ENCODE assay signal across 1 cellular context in genomic region chr19:58466760-58467589, GRCh38.
TF ChIP-seq lines count a peak whose summit lies in the region.

ZNF324 (plus strand) TSS chr19:58467080; CDS start chr19:58469186, 2,106 bp downstream.

TF ChIP-seq in HepG2, 621 proteins besides CTCF, POLR2A, EP300 and RAD21 (continued from another document and continues in another):
- TF ChIP-seq, protein P1, sequence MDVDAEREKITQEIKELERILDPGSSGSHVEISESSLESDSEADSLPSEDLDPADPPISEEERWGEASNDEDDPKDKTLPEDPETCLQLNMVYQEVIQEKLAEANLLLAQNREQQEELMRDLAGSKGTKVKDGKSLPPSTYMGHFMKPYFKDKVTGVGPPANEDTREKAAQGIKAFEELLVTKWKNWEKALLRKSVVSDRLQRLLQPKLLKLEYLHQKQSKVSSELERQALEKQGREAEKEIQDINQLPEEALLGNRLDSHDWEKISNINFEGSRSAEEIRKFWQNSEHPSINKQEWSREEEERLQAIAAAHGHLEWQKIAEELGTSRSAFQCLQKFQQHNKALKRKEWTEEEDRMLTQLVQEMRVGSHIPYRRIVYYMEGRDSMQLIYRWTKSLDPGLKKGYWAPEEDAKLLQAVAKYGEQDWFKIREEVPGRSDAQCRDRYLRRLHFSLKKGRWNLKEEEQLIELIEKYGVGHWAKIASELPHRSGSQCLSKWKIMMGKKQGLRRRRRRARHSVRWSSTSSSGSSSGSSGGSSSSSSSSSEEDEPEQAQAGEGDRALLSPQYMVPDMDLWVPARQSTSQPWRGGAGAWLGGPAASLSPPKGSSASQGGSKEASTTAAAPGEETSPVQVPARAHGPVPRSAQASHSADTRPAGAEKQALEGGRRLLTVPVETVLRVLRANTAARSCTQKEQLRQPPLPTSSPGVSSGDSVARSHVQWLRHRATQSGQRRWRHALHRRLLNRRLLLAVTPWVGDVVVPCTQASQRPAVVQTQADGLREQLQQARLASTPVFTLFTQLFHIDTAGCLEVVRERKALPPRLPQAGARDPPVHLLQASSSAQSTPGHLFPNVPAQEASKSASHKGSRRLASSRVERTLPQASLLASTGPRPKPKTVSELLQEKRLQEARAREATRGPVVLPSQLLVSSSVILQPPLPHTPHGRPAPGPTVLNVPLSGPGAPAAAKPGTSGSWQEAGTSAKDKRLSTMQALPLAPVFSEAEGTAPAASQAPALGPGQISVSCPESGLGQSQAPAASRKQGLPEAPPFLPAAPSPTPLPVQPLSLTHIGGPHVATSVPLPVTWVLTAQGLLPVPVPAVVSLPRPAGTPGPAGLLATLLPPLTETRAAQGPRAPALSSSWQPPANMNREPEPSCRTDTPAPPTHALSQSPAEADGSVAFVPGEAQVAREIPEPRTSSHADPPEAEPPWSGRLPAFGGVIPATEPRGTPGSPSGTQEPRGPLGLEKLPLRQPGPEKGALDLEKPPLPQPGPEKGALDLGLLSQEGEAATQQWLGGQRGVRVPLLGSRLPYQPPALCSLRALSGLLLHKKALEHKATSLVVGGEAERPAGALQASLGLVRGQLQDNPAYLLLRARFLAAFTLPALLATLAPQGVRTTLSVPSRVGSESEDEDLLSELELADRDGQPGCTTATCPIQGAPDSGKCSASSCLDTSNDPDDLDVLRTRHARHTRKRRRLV (CRISPR knock-in tag; IDR thresholded peaks at IDR 0.05), result no peak
- no peak for TF ChIP-seq MAZ (IDR thresholded peaks at IDR 0.05; ENCODE audit: borderline replicate concordance, low read depth, low read length)
- peak; percentile 56; the same call in 1 of the 2 replicates for TF ChIP-seq MAZ (CRISPR knock-in tag; IDR thresholded peaks at IDR 0.05; ENCODE audit: low read depth)
- peak; percentile 46; the same call in 1 of the 2 replicates for TF ChIP-seq DR1 (CRISPR knock-in tag; IDR thresholded peaks at IDR 0.05)
- TF ChIP-seq ZNF367 (CRISPR knock-in tag; IDR thresholded peaks at IDR 0.05; ENCODE audit: borderline replicate concordance), result no peak
- TF ChIP-seq NFYB (CRISPR knock-in tag; IDR thresholded peaks at IDR 0.05), result peak; percentile 92
- no peak for TF ChIP-seq ZNF460 (CRISPR knock-in tag; IDR thresholded peaks at IDR 0.05; ENCODE audit: borderline replicate concordance)
- no peak for TF ChIP-seq ZNF644 (CRISPR knock-in tag; IDR thresholded peaks at IDR 0.05; ENCODE audit: low read depth)
- peak; percentile 94 for TF ChIP-seq ZNF143 (CRISPR knock-in tag; IDR thresholded peaks at IDR 0.05)
- TF ChIP-seq POLR2AphosphoS2 (IDR thresholded peaks at IDR 0.05; ENCODE audit: low read depth, low read length), result no peak
- TF ChIP-seq NR2F1 (CRISPR knock-in tag; IDR thresholded peaks at IDR 0.05), result no peak
- peak; percentile 97 for TF ChIP-seq THAP11 (CRISPR knock-in tag; IDR thresholded peaks at IDR 0.05)
- no peak; the same call in 1 of the 2 replicates for TF ChIP-seq KLF12 (CRISPR knock-in tag; IDR thresholded peaks at IDR 0.05; ENCODE audit: borderline replicate concordance)
- peak; percentile 61; the same call in 1 of the 2 replicates for TF ChIP-seq ZNF788 (CRISPR knock-in tag; IDR thresholded peaks at IDR 0.05; ENCODE audit: borderline replicate concordance)
- TF ChIP-seq RAD51 (IDR thresholded peaks at IDR 0.05; ENCODE audit: borderline replicate concordance), result peak; percentile 97
- TF ChIP-seq CREB1 (IDR thresholded peaks at IDR 0.05), result peak; percentile 81
- peak; percentile 83 for TF ChIP-seq CREB1 (CRISPR knock-in tag; IDR thresholded peaks at IDR 0.05)
- TF ChIP-seq CREBL2 (CRISPR knock-in tag; IDR thresholded peaks at IDR 0.05; ENCODE audit: borderline replicate concordance), result no peak; the same call in 1 of the 2 replicates
- no peak for TF ChIP-seq ZFP36L2 (CRISPR knock-in tag; IDR thresholded peaks at IDR 0.05)
- TF ChIP-seq PHF21A (CRISPR knock-in tag; IDR thresholded peaks at IDR 0.05), result peak; percentile 23; the same call in 1 of the 2 replicates
- TF ChIP-seq LBX2 (CRISPR knock-in tag; IDR thresholded peaks at IDR 0.05; ENCODE audit: borderline replicate concordance), result no peak
- no peak for TF ChIP-seq ZNF296 (CRISPR knock-in tag; conservative IDR thresholded peaks at IDR 0.05)
- no peak for TF ChIP-seq HOXA7 (CRISPR knock-in tag; IDR thresholded peaks at IDR 0.05)
- TF ChIP-seq NFYC (CRISPR knock-in tag; IDR thresholded peaks at IDR 0.05), result peak; percentile 88
- TF ChIP-seq ZFP90 (CRISPR knock-in tag; IDR thresholded peaks at IDR 0.05; ENCODE audit: borderline replicate concordance), result peak; percentile 36; the same call in 1 of the 2 replicates
- peak; percentile 72; the same call in 1 of the 2 replicates for TF ChIP-seq PHF20 (CRISPR knock-in tag; IDR thresholded peaks at IDR 0.05)
- TF ChIP-seq FOXA3 (CRISPR knock-in tag; IDR thresholded peaks at IDR 0.05), result peak; percentile 54
- no peak; the same call in 1 of the 2 replicates for TF ChIP-seq ZNF609 (CRISPR knock-in tag; IDR thresholded peaks at IDR 0.05; ENCODE audit: borderline replicate concordance)
- TF ChIP-seq ZNF382 (CRISPR knock-in tag; IDR thresholded peaks at IDR 0.05; ENCODE audit: borderline replicate concordance), result no peak
- TF ChIP-seq ZHX2 (IDR thresholded peaks at IDR 0.05; ENCODE audit: low read depth), result peak; percentile 56; the same call in 1 of the 2 replicates
- TF ChIP-seq ZHX2 (CRISPR knock-in tag; IDR thresholded peaks at IDR 0.05; ENCODE audit: borderline replicate concordance), result no peak
- no peak for TF ChIP-seq ZNF747 (CRISPR knock-in tag; IDR thresholded peaks at IDR 0.05; ENCODE audit: borderline replicate concordance)
- no peak for TF ChIP-seq CBX1 (IDR thresholded peaks at IDR 0.05; ENCODE audit: low read depth)
- TF ChIP-seq, protein P2, sequence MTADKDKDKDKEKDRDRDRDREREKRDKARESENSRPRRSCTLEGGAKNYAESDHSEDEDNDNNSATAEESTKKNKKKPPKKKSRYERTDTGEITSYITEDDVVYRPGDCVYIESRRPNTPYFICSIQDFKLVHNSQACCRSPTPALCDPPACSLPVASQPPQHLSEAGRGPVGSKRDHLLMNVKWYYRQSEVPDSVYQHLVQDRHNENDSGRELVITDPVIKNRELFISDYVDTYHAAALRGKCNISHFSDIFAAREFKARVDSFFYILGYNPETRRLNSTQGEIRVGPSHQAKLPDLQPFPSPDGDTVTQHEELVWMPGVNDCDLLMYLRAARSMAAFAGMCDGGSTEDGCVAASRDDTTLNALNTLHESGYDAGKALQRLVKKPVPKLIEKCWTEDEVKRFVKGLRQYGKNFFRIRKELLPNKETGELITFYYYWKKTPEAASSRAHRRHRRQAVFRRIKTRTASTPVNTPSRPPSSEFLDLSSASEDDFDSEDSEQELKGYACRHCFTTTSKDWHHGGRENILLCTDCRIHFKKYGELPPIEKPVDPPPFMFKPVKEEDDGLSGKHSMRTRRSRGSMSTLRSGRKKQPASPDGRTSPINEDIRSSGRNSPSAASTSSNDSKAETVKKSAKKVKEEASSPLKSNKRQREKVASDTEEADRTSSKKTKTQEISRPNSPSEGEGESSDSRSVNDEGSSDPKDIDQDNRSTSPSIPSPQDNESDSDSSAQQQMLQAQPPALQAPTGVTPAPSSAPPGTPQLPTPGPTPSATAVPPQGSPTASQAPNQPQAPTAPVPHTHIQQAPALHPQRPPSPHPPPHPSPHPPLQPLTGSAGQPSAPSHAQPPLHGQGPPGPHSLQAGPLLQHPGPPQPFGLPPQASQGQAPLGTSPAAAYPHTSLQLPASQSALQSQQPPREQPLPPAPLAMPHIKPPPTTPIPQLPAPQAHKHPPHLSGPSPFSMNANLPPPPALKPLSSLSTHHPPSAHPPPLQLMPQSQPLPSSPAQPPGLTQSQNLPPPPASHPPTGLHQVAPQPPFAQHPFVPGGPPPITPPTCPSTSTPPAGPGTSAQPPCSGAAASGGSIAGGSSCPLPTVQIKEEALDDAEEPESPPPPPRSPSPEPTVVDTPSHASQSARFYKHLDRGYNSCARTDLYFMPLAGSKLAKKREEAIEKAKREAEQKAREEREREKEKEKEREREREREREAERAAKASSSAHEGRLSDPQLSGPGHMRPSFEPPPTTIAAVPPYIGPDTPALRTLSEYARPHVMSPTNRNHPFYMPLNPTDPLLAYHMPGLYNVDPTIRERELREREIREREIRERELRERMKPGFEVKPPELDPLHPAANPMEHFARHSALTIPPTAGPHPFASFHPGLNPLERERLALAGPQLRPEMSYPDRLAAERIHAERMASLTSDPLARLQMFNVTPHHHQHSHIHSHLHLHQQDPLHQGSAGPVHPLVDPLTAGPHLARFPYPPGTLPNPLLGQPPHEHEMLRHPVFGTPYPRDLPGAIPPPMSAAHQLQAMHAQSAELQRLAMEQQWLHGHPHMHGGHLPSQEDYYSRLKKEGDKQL (CRISPR knock-in tag; IDR thresholded peaks at IDR 0.05; ENCODE audit: low read depth), result 0 out of 2 replicates have a peak, but pooled peaks have one; percentile 22
- TF ChIP-seq KAT7 (CRISPR knock-in tag; IDR thresholded peaks at IDR 0.05; ENCODE audit: borderline replicate concordance), result no peak
- TF ChIP-seq ZSCAN31 (CRISPR knock-in tag; IDR thresholded peaks at IDR 0.05; ENCODE audit: low read depth), result no peak
- TF ChIP-seq ZNF343 (CRISPR knock-in tag; IDR thresholded peaks at IDR 0.05), result 0 out of 2 replicates have a peak, but pooled peaks have one; percentile 32
